ENCODE assay signal across 10 cellular contexts in genomic region chr1:241849345-241849695, GRCh38. TPM values are rescaled to one million over a fixed set of nuclear protein-coding genes. Genes with fewer than 3 reads are reported as not detected.
A peak's percentile ranks its signal among the peaks of the same experiment; 100 is the strongest.
DNase-seq lines count a peak whose midpoint lies in the region; ATAC-seq and TF ChIP-seq lines count a peak whose summit lies in the region.
"Had no signal": no experiment of that assay in that cellular context is flagged by ENCODE, and none has a peak within 500 bp of the region (broad histone marks: within the 10 kb centered on the region; RNA-seq: fewer than 3 reads in every experiment).

No MANE protein-coding gene starts in this region.

- H3K27ac Mint-ChIP-seq in Calu3 (ENCODE audit: unreplicated experiment) = no peak overlapping the region
- peak overlapping the region; percentile 100; the same call in 1 of the 2 replicates for H3K27ac Mint-ChIP-seq in HFFc6
- H3K27ac Mint-ChIP-seq in activated CD4-positive, alpha-beta memory T cell treated with anti-CD3 and anti-CD28 coated beads for 36 hours = no peak overlapping the region

- H2AFZ ChIP-seq in mesenchymal stem cell (ENCODE audit: low read depth, low read length) = no peak overlapping the region

- DNase-seq in Calu3 (no peak), HFFc6 (no peak), mesenchymal stem cell (no peak), ascending aorta (ENCODE audit: low spot score in 2 of 2) (no peak), NCI-H510A treated with DMSO at 0.1 percent for 48 hours (lab: John Stamatoyannopoulos, UW) (no peak)
- no peak for DNase-seq in activated CD4-positive, alpha-beta memory T cell treated with anti-CD3 and anti-CD28 coated beads for 36 hours
- DNase-seq: amygdala had no signal

- H3K9me3 Mint-ChIP-seq in Calu3 (ENCODE audit: low read depth, unreplicated experiment) (no peaks in the 10 kb centered on the region), HFFc6 (no peaks in the 10 kb centered on the region)
- no peaks in the 10 kb centered on the region for H3K9me3 Mint-ChIP-seq in activated CD4-positive, alpha-beta memory T cell treated with anti-CD3 and anti-CD28 coated beads for 36 hours

- no peak overlapping the region for H4K8ac ChIP-seq in mesenchymal stem cell (ENCODE audit: low read length)

- intact Hi-C loops in Calu3 (cut with micrococcal nuclease; ENCODE audit: unreplicated experiment) = no loop called here
- intact Hi-C loops in activated CD4-positive, alpha-beta memory T cell treated with anti-CD3 and anti-CD28 coated beads for 36 hours (cut with micrococcal nuclease) = loop anchor here (5.0 kb wide), 3 partner anchors 148 to 257 kb away; partner anchors contain the start of gene MAP1LC3C
- intact Hi-C loops in ascending aorta (cut with DNase I) = loop anchor here (5.0 kb wide), 1 partner anchor 207 kb away; the partner anchor contains the start of genes CHML and OPN3

- H4K91ac ChIP-seq in mesenchymal stem cell (ENCODE audit: low read length) = no peak overlapping the region

- no peak overlapping the region for H3K4me2 ChIP-seq in mesenchymal stem cell (ENCODE audit: low read length, poor library complexity, severe bottlenecking)

- peaks cover 31% of the 10 kb centered on the region for H3K4me1 Mint-ChIP-seq in Calu3 (ENCODE audit: low read depth, unreplicated experiment)
- H3K4me1 Mint-ChIP-seq in HFFc6 (ENCODE audit: low read depth) = peaks cover 28% of the 10 kb centered on the region
- peaks cover 22% of the 10 kb centered on the region for H3K4me1 Mint-ChIP-seq in activated CD4-positive, alpha-beta memory T cell treated with anti-CD3 and anti-CD28 coated beads for 36 hours (ENCODE audit: low read depth)

- H2AK5ac ChIP-seq in mesenchymal stem cell (ENCODE audit: low read length, severe bottlenecking) = no peak overlapping the region

- H2BK5ac ChIP-seq in mesenchymal stem cell (ENCODE audit: low read depth, low read length, poor library complexity, severe bottlenecking) = no peak overlapping the region

- H3K27me3 Mint-ChIP-seq in Calu3 (ENCODE audit: unreplicated experiment) (no peaks in the 10 kb centered on the region), HFFc6 (ENCODE audit: insufficient read depth) (peaks cover 6% of the 10 kb centered on the region; the same call in 1 of the 2 replicates)
- no peaks in the 10 kb centered on the region for H3K27me3 Mint-ChIP-seq in activated CD4-positive, alpha-beta memory T cell treated with anti-CD3 and anti-CD28 coated beads for 36 hours

- H3K23ac ChIP-seq in mesenchymal stem cell (ENCODE audit: low read length in 2 of 2) = no peak overlapping the region

- no peak overlapping the region for H2BK15ac ChIP-seq in mesenchymal stem cell (ENCODE audit: low read depth, poor library complexity, severe bottlenecking)

- TF ChIP-seq CTCF in Calu3 (IDR thresholded peaks at IDR 0.05; ENCODE audit: unreplicated experiment) (no peak), HFFc6 (IDR thresholded peaks at IDR 0.05) (no peak), ascending aorta (IDR thresholded peaks at IDR 0.05) (no peak)

- no peak overlapping the region for H3K14ac ChIP-seq in mesenchymal stem cell (ENCODE audit: low read length in 2 of 2)

- peak overlapping the region; percentile 100 for H3K4me3 Mint-ChIP-seq in Calu3 (ENCODE audit: low read depth, unreplicated experiment)
- peak overlapping the region; percentile 99 for H3K4me3 Mint-ChIP-seq in HFFc6
- H3K4me3 Mint-ChIP-seq in activated CD4-positive, alpha-beta memory T cell treated with anti-CD3 and anti-CD28 coated beads for 36 hours = peak overlapping the region; percentile 91

- CTCF ChIA-PET in Calu3 (lab: Charles Lee) = no interaction called here
- CTCF ChIA-PET in activated CD4-positive, alpha-beta memory T cell treated with anti-CD3 and anti-CD28 coated beads for 36 hours (lab: Charles Lee) = interaction anchor here (1.1 kb wide), 1 partner anchor 149 kb away, joined by 4 read pairs; the partner anchor contains the start of gene MAP1LC3C

- ATAC-seq in HG02798 (IDR thresholded peaks at IDR 0.05; ENCODE audit: poor library complexity, unreplicated experiment) (no peak), GM19467 (IDR thresholded peaks at IDR 0.05; ENCODE audit: unreplicated experiment) (no peak)
- ATAC-seq: sciatic nerve had no signal

- POLR2A ChIA-PET in activated CD4-positive, alpha-beta memory T cell treated with anti-CD3 and anti-CD28 coated beads for 36 hours (lab: Charles Lee) = no interaction called here

- H3K27me3 ChIP-seq in mesenchymal stem cell (ENCODE audit: control insufficient read depth in 1 of 2, insufficient read depth in 1 of 2, low read length in 2 of 2) (no peaks in the 10 kb centered on the region), ascending aorta (no peaks in the 10 kb centered on the region)

- H3K36me3 Mint-ChIP-seq in Calu3 (ENCODE audit: insufficient read depth, unreplicated experiment) = peaks cover 22% of the 10 kb centered on the region
- peaks cover 14% of the 10 kb centered on the region for H3K36me3 Mint-ChIP-seq in HFFc6 (ENCODE audit: low read depth)
- peaks cover 34% of the 10 kb centered on the region for H3K36me3 Mint-ChIP-seq in activated CD4-positive, alpha-beta memory T cell treated with anti-CD3 and anti-CD28 coated beads for 36 hours

- H3K79me1 ChIP-seq in mesenchymal stem cell (replicated peaks; ENCODE audit: low read length, poor library complexity, severe bottlenecking) = peaks cover 7% of the 10 kb centered on the region

- H3K36me3 ChIP-seq in mesenchymal stem cell (ENCODE audit: control insufficient read depth in 1 of 2, insufficient read depth in 2 of 2, low read depth in 1 of 2, low read length in 2 of 2) (peaks cover 0 to 3% of the 10 kb centered on the region in 2 experiments), ascending aorta (no peaks in the 10 kb centered on the region)

- H2BK12ac ChIP-seq in mesenchymal stem cell (ENCODE audit: low read length in 2 of 2) = no peak overlapping the region

- H3K9me3 ChIP-seq in mesenchymal stem cell (ENCODE audit: control insufficient read depth, low read length) = no peaks in the 10 kb centered on the region
- no peaks in the 10 kb centered on the region for H3K9me3 ChIP-seq in ascending aorta

- peak overlapping the region; percentile 98 for H3K9ac ChIP-seq in mesenchymal stem cell (ENCODE audit: low read length)

- H3K18ac ChIP-seq in mesenchymal stem cell (ENCODE audit: low read depth in 1 of 2, low read length in 2 of 2) = no peak overlapping the region

- 37% methylated on average over 4 of the region's 6 CpGs for WGBS in mesenchymal stem cell

- no TSS peak for BruUV-seq in Calu3 (replicated peaks; lab: Mats Ljungman, UMichigan)

- H3K4ac ChIP-seq in mesenchymal stem cell (ENCODE audit: low read depth in 1 of 2, low read length in 2 of 2) = no peak overlapping the region

- peaks cover 4% of the 10 kb centered on the region for H3K4me1 ChIP-seq in mesenchymal stem cell (ENCODE audit: control insufficient read depth, insufficient read depth, low read depth, low read length)
- peaks cover 0 to 8% of the 10 kb centered on the region in 2 donors for H3K4me1 ChIP-seq in ascending aorta

- H3K27ac ChIP-seq in mesenchymal stem cell (ENCODE audit: low read length, poor library complexity, severe bottlenecking) = no peak overlapping the region
- no peak overlapping the region for H3K27ac ChIP-seq in ascending aorta

- peak overlapping the region in 1 of 2 experiments; percentile 99 for H3K4me3 ChIP-seq in mesenchymal stem cell (ENCODE audit: insufficient read depth in 1 of 2, low read depth in 1 of 2, low read length in 2 of 2)
- no peak overlapping the region for H3K4me3 ChIP-seq in ascending aorta

- no peak overlapping the region for H2BK120ac ChIP-seq in mesenchymal stem cell (ENCODE audit: low read depth, low read length)

RNA-seq across cellular contexts. Expression of gene EXO1, which starts 1.3 kb away (rescaled TPM):
- total RNA-seq in Calu3 (2022) (19.9 and 36.3 TPM in 2 replicates), ascending aorta (not detected)
- 10 to 100 TPM in 5 of 6 experiments, 1 to 10 TPM in 1; 6.5 to 15.7 (median 15.2) TPM for total RNA-seq in HFFc6 (2021; fragmentation: NEBNext Ultra II Directional; extraction: Animal tissue kit (Norgen Biotek cat#: 25700))
- 10 to 100 TPM; 44.3 to 50.0 TPM for total RNA-seq in activated CD4-positive, alpha-beta memory T cell treated with anti-CD3 and anti-CD28 coated beads for 36 hours
- polyA plus RNA-seq in mesenchymal stem cell (2013, experiment 1 of 2) = 2.1 TPM
- 1.7 TPM for polyA plus RNA-seq in mesenchymal stem cell (2013, experiment 2 of 2)
